ENCODE assay signal across 23 cellular contexts in the genomic region with DNA sequence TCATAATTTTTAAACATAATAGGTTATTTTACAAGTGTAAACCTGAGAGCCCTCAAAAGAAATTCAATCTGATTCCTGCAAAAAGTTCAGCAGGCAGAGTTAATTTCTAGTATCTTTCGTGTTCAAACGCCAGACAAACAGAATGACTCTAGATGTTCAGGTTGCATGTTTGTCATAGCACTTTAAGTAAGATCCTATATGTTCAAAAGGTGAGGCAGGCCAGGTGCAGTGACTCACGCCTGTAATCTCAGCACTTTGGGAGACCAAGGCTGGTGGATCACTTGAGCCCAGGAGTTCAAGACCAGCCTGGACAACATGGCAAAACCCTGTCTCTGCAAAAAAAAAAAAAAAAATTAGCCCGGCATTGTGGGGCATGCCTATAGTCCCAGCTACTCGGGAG. TPM values are rescaled to one million over a fixed set of nuclear protein-coding genes. Genes with fewer than 3 reads are reported as not detected.
DNase-seq lines count a peak whose midpoint lies in the region; ATAC-seq, FAIRE-seq and TF ChIP-seq lines count a peak whose summit lies in the region.
"Had no signal": no experiment of that assay in that cellular context is flagged by ENCODE, and none has a peak within 500 bp of the region (broad histone marks: within the 10 kb centered on the region; RNA-seq: fewer than 3 reads in every experiment).

No MANE protein-coding gene starts in this region.

- dilution Hi-C loops in keratinocyte (cut with MboI; ENCODE audit: extremely low pct_ligation_motif_present, low sequenced_read_pairs), result no loop called here

- DNase-seq in NCI-H748 (lab: John Stamatoyannopoulos, UW; ENCODE audit: unreplicated experiment) (peak; percentile 5), NCI-H748 treated with DMSO at 0.1 percent for 48 hours (lab: John Stamatoyannopoulos, UW) (no peak), OCI-LY7 (ENCODE audit: low spot score) (no peak), keratinocyte (ENCODE audit: low read depth, low spot score) (no peak), HT-29 (ENCODE audit: low spot score) (no peak), GM03348 (ENCODE audit: low spot score) (no peak)
- no peak for DNase-seq in activated effector memory CD4-positive, alpha-beta T cell treated with anti-CD3 and anti-CD28 coated beads, Interleukin-2, amount 50 U/mL, for 16 hours
- DNase-seq: COR-L47; DMS79; KBM-7; MG63; NCI-H1105 treated with DMSO at 0.1 percent for 48 hours; NCI-H1930; NK-92 treated with Interleukin-12 subunit alpha and Interleukin-12 subunit beta, amount 100 ng/mL, for 24 hours; Right ventricle myocardium superior had no signal

- CTCF ChIA-PET in OCI-LY7 (lab: Charles Lee; ENCODE audit: unreplicated experiment), result no interaction called here

- no peak for ATAC-seq in HG02588 (IDR thresholded peaks at IDR 0.05; ENCODE audit: unreplicated experiment)
- ATAC-seq: SK-N-SH treated with all-trans-retinoic acid at 6 μM for 48 hours had no signal

- H3K36me3 ChIP-seq in OCI-LY7 (ENCODE audit: insufficient read depth, low read length) (peaks cover 33% of the 10 kb centered on the region), keratinocyte (ENCODE audit: control insufficient read depth in 2 of 2, extremely low read depth in 1 of 2, insufficient read depth in 2 of 2, low read length in 2 of 2) (no peaks in the 10 kb centered on the region)
- H3K36me3 ChIP-seq: HAP-1, MG63 had no signal

- BruUV-seq in OCI-LY7 (replicated peaks; lab: Mats Ljungman, UMichigan), result no TSS peak

- intact Hi-C loops in OCI-LY7 (cut with micrococcal nuclease; ENCODE audit: unreplicated experiment), result loop anchor here (2.0 kb wide), 1 partner anchor 31 kb away; no protein-coding TSS in a partner anchor

- POLR2A ChIA-PET in OCI-LY7 (lab: Charles Lee), result interaction anchor here (0.7 to 7.0 kb wide), 7 partner anchors 11 to 51 kb away, joined by 3 to 115 read pairs (median 22); no protein-coding TSS in a partner anchor

- FAIRE-seq in keratinocyte (lab: Jason Lieb, UNC), result no peak
- FAIRE-seq: A204.1, G401.6, GM12892 had no signal

- no peaks in the 10 kb centered on the region for H3K9me1 ChIP-seq in keratinocyte (ENCODE audit: control insufficient read depth, extremely low read depth, insufficient read depth, low read length)

- TF ChIP-seq CTCF in OCI-LY7 (conservative IDR thresholded peaks at IDR 0.05; ENCODE audit: low read length) (no peak), keratinocyte (optimal IDR thresholded peaks at IDR 0.05 in 1 of 3, IDR thresholded peaks at IDR 0.05 in 1 of 3, conservative IDR thresholded peaks at IDR 0.05 in 1 of 3; ENCODE audit: extremely low read depth in 1 of 3, insufficient read depth in 2 of 3, low read length in 3 of 3) (no peak)

- H3K4me1 ChIP-seq in OCI-LY7 (ENCODE audit: insufficient read depth, low read length, poor library complexity, severe bottlenecking), result peaks cover 44% of the 10 kb centered on the region
- H3K4me1 ChIP-seq in keratinocyte (ENCODE audit: control insufficient read depth, extremely low read depth, insufficient read depth, low read length), result peaks cover 28% of the 10 kb centered on the region

- H3K4me2 ChIP-seq in OCI-LY7 (ENCODE audit: low read length) (peak overlapping the region; percentile 93), keratinocyte (ENCODE audit: control insufficient read depth, extremely low read depth, insufficient read depth, low read depth, low read length) (peak overlapping the region; percentile 86)

- no peaks in the 10 kb centered on the region for H3K9me2 ChIP-seq in OCI-LY7 (ENCODE audit: insufficient read depth, low read length)

- H3K9me3 ChIP-seq in OCI-LY7 (ENCODE audit: low read length) (no peaks in the 10 kb centered on the region), keratinocyte (ENCODE audit: control insufficient read depth, low read depth, low read length) (no peaks in the 10 kb centered on the region)
- H3K9me3 ChIP-seq: HAP-1, MG63 had no signal

- H3K27ac ChIP-seq in OCI-LY7 (ENCODE audit: low read depth, low read length, poor library complexity, severe bottlenecking) (peak overlapping the region; percentile 100), keratinocyte (ENCODE audit: control insufficient read depth, insufficient read depth, low read length) (peak overlapping the region; percentile 68)
- H3K27ac ChIP-seq: C4-2B, HL-60 had no signal

- H3K4me3 ChIP-seq in OCI-LY7 (ENCODE audit: low read depth, low read length, poor library complexity, severe bottlenecking), result peak overlapping the region; percentile 85
- H3K4me3 ChIP-seq in keratinocyte (ENCODE audit: control insufficient read depth in 2 of 3, extremely low read depth in 1 of 3, insufficient read depth in 2 of 3, low read depth in 1 of 3, low read length in 3 of 3), result no peak overlapping the region
- H3K4me3 ChIP-seq: HAP-1, MG63 had no signal

- no peak overlapping the region for H3K9ac ChIP-seq in keratinocyte (ENCODE audit: control insufficient read depth, extremely low read depth, insufficient read depth, low read length)

- H3K79me2 ChIP-seq in OCI-LY7 (ENCODE audit: insufficient read depth, low read depth, low read length) (peaks cover 58% of the 10 kb centered on the region), keratinocyte (ENCODE audit: control insufficient read depth, insufficient read depth, low read length) (no peaks in the 10 kb centered on the region)

- H4K20me1 ChIP-seq in OCI-LY7 (ENCODE audit: insufficient read depth, low read length) (no peaks in the 10 kb centered on the region), keratinocyte (ENCODE audit: control insufficient read depth, extremely low read depth, insufficient read depth, low read length) (no peaks in the 10 kb centered on the region)

- H3K27me3 ChIP-seq in keratinocyte (ENCODE audit: control insufficient read depth, extremely low read depth, insufficient read depth, low read length), result no peaks in the 10 kb centered on the region
- H3K27me3 ChIP-seq: MG63 had no signal

- H2AFZ ChIP-seq in OCI-LY7 (ENCODE audit: low read length), result peak overlapping the region; percentile 73; the same call in 1 of the 2 replicates
- no peak overlapping the region for H2AFZ ChIP-seq in keratinocyte (ENCODE audit: control insufficient read depth, low read length)

RNA-seq across cellular contexts. Expression of gene RASSF6, which starts 1.1 kb away (rescaled TPM):
- total RNA-seq in OCI-LY7 (2014; rRNA removed; shearing (Covaris generic)), result 32.5 and 48.3 TPM in 2 replicates
- total RNA-seq in OCI-LY7 (2022), result 62.2 and 86.6 TPM in 2 replicates
- 3.6 to 6.5 TPM (median 4.4 TPM) in 3 replicates for polyA plus RNA-seq in keratinocyte
- polyA plus RNA-seq in keratinocyte (2011; ENCODE audit: low read depth), result 5.2 TPM
- polyA plus RNA-seq in keratinocyte (2011; cell fraction: cytosol; rRNA removed), result 4.5 and 8.3 TPM in 2 replicates
- 10.1 and 11.4 TPM in 2 replicates for polyA plus RNA-seq in keratinocyte (2011; cell fraction: nucleus; rRNA removed)
- polyA plus RNA-seq in keratinocyte (2012; ENCODE audit: low replicate concordance), result 3.5 and 3.6 TPM in 2 replicates
- 2.8 to 3.6 TPM (median 3.4 TPM) in 3 replicates for polyA minus RNA-seq in keratinocyte
- 5.8 TPM for polyA minus RNA-seq in keratinocyte (2011; cell fraction: cytosol; rRNA and poly(A)+ RNA removed)
- polyA minus RNA-seq in keratinocyte (2011; cell fraction: nucleus; rRNA and poly(A)+ RNA removed), result 7.7 and 16.1 TPM in 2 replicates
- 2.3 and 3.9 TPM in 2 replicates for total RNA-seq in HT-29 (2014; rRNA removed; shearing (Covaris generic))
- total RNA-seq: Right ventricle myocardium superior had no signal
